Comparison of ENCODE assay signal across 11 cellular contexts in genomic region chr11:7892059-7892699, GRCh38. TPM values are rescaled to one million over a fixed set of nuclear protein-coding genes. Genes with fewer than 3 reads are reported as not detected.
DNase-seq lines count a peak whose midpoint lies in the region; ATAC-seq and TF ChIP-seq lines count a peak whose summit lies in the region.
"Had no signal": no experiment of that assay in that cellular context is flagged by ENCODE, and none has a peak within 500 bp of the region (broad histone marks: within the 10 kb centered on the region; RNA-seq: fewer than 3 reads in every experiment).

No MANE protein-coding gene starts in this region.

- ATAC-seq in GM18502 (IDR thresholded peaks at IDR 0.05; ENCODE audit: poor library complexity, unreplicated experiment) (peak; percentile 62), HG02840 (IDR thresholded peaks at IDR 0.05; ENCODE audit: low FRiP score, unreplicated experiment) (peak; percentile 34), gastroesophageal sphincter (no peak)
- ATAC-seq in activated naive CD4-positive, alpha-beta T cell treated with anti-CD3 and anti-CD28 coated beads, Interleukin-2, amount 50 U/mL, for 72 hours: no peak

- H3K4me2 ChIP-seq in OCI-LY3 (ENCODE audit: low read length) (peak overlapping the region; percentile 75), mesendoderm (ENCODE audit: low read length) (no peak overlapping the region)

- H4K8ac ChIP-seq in mesendoderm (ENCODE audit: low read depth, low read length): no peak overlapping the region

- no peak overlapping the region for H2BK120ac ChIP-seq in mesendoderm (ENCODE audit: low read depth, low read length)

- H3K27ac ChIP-seq in OCI-LY3 (ENCODE audit: low read length) (no peak overlapping the region), mesendoderm (ENCODE audit: low read depth, low read length) (no peak overlapping the region), gastroesophageal sphincter (no peak overlapping the region)

- peaks cover 33% of the 10 kb centered on the region for H3K4me1 ChIP-seq in OCI-LY3 (ENCODE audit: low read length)
- peaks cover 8% of the 10 kb centered on the region for H3K4me1 ChIP-seq in mesendoderm (ENCODE audit: control insufficient read depth, low read depth, low read length)
- H3K4me1 ChIP-seq in gastroesophageal sphincter: no peaks in the 10 kb centered on the region

- no peak overlapping the region for H3K56ac ChIP-seq in mesendoderm (ENCODE audit: low read length)

- H2BK15ac ChIP-seq in mesendoderm (replicated peaks; ENCODE audit: low read depth): no peak overlapping the region

- no peaks in the 10 kb centered on the region for H3K9me3 Mint-ChIP-seq in activated naive CD4-positive, alpha-beta T cell treated with anti-CD3 and anti-CD28 coated beads, Interleukin-2, amount 50 U/mL, for 72 hours
- H3K9me3 Mint-ChIP-seq: immature natural killer cell; stimulated activated naive CD8-positive, alpha-beta T cell treated with anti-CD3 and anti-CD28 coated beads, Interleukin-15, Interleukin-2, amounts not matched to agents 100 ng/mL and 50 ng/mL, for 24 hours had no signal

- no peaks in the 10 kb centered on the region for H3K36me3 Mint-ChIP-seq in activated naive CD4-positive, alpha-beta T cell treated with anti-CD3 and anti-CD28 coated beads, Interleukin-2, amount 50 U/mL, for 72 hours
- H3K36me3 Mint-ChIP-seq: immature natural killer cell had no signal

- H2BK5ac ChIP-seq in mesendoderm (ENCODE audit: low read length): no peak overlapping the region

- no peak for TF ChIP-seq POLR2A in gastroesophageal sphincter (IDR thresholded peaks at IDR 0.05)

- no peaks in the 10 kb centered on the region for H3K27me3 ChIP-seq in OCI-LY3 (ENCODE audit: low read depth, low read length)
- no peaks in the 10 kb centered on the region for H3K27me3 ChIP-seq in mesendoderm (ENCODE audit: insufficient read depth, low read length, poor library complexity)
- no peaks in the 10 kb centered on the region for H3K27me3 ChIP-seq in gastroesophageal sphincter

- H2AK5ac ChIP-seq in mesendoderm (ENCODE audit: low read length): no peak overlapping the region

- H4K20me1 ChIP-seq in OCI-LY3 (ENCODE audit: insufficient read depth, low read length): no peaks in the 10 kb centered on the region

- TF ChIP-seq EP300 in gastroesophageal sphincter (IDR thresholded peaks at IDR 0.05): no peak

- H3K9ac ChIP-seq in OCI-LY3 (ENCODE audit: low read length) (peak overlapping the region; percentile 59), mesendoderm (ENCODE audit: low read length) (no peak overlapping the region)

- TF ChIP-seq CTCF in OCI-LY3 (IDR thresholded peaks at IDR 0.05; ENCODE audit: low read depth, low read length): no peak
- no peak for TF ChIP-seq CTCF in gastroesophageal sphincter (IDR thresholded peaks at IDR 0.05)

- no CpG with 5 or more reads among the region's 6 CpGs for WGBS in mesendoderm (ENCODE audit: extremely low coverage, insufficient coverage, low lambda C conversion rate)
- WGBS in gastroesophageal sphincter (ENCODE audit: low coverage in 1 of 2), 2 donors: 54 to 56% methylated on average over 5 to 6 of the region's 6 CpGs

- H3K18ac ChIP-seq in mesendoderm (ENCODE audit: low read length): no peak overlapping the region

- DNase-seq in mesendoderm: peak; percentile 49
- no peak for DNase-seq in OCI-M2 (lab: John Stamatoyannopoulos, UW; ENCODE audit: unreplicated experiment)
- DNase-seq in activated naive CD4-positive, alpha-beta T cell treated with anti-CD3 and anti-CD28 coated beads, Interleukin-2, amount 50 U/mL, for 72 hours (ENCODE audit: low spot score in 2 of 2): no peak
- DNase-seq in T-helper 1 cell: no peak
- DNase-seq: activated CD8-positive, alpha-beta memory T cell treated with anti-CD3 and anti-CD28 coated beads, Interleukin-2, amount 50 U/mL, for 48 hours had no signal

- H3K23ac ChIP-seq in mesendoderm (ENCODE audit: low read length): no peak overlapping the region

- no peaks in the 10 kb centered on the region for H3K79me2 ChIP-seq in OCI-LY3 (ENCODE audit: low read length)
- H3K79me2 ChIP-seq in mesendoderm (ENCODE audit: control insufficient read depth, insufficient read depth, low read length): peaks cover 3% of the 10 kb centered on the region

- H3K9me3 ChIP-seq in OCI-LY3 (ENCODE audit: insufficient read depth, low read length) (no peaks in the 10 kb centered on the region), gastroesophageal sphincter (no peaks in the 10 kb centered on the region)

- H3K4ac ChIP-seq in mesendoderm (ENCODE audit: low read depth, low read length): peak overlapping the region; percentile 9

- no peak overlapping the region for H3K27ac Mint-ChIP-seq in activated naive CD4-positive, alpha-beta T cell treated with anti-CD3 and anti-CD28 coated beads, Interleukin-2, amount 50 U/mL, for 72 hours
- H3K27ac Mint-ChIP-seq: immature natural killer cell; stimulated activated naive CD8-positive, alpha-beta T cell treated with anti-CD3 and anti-CD28 coated beads, Interleukin-15, Interleukin-2, amounts not matched to agents 100 ng/mL and 50 ng/mL, for 24 hours had no signal

- H2AFZ ChIP-seq in OCI-LY3 (ENCODE audit: low read depth, low read length): peak overlapping the region; percentile 100

- H3K36me3 ChIP-seq in OCI-LY3 (replicated peaks; ENCODE audit: low read depth, low read length) (no peaks in the 10 kb centered on the region), mesendoderm (ENCODE audit: control insufficient read depth, insufficient read depth, low read length) (no peaks in the 10 kb centered on the region), gastroesophageal sphincter (no peaks in the 10 kb centered on the region)

- no peak overlapping the region for H4K5ac ChIP-seq in mesendoderm (ENCODE audit: low read length)

- peak overlapping the region; percentile 65 for H3K4me3 ChIP-seq in OCI-LY3 (ENCODE audit: low read length)
- no peak overlapping the region for H3K4me3 ChIP-seq in mesendoderm (ENCODE audit: low read length)
- H3K4me3 ChIP-seq in gastroesophageal sphincter: no peak overlapping the region

- peaks cover 5% of the 10 kb centered on the region for H3K79me1 ChIP-seq in mesendoderm (ENCODE audit: low read length)

RNA-seq across cellular contexts. Expression of gene OR10A6, which starts 38.9 kb away (rescaled TPM):
- polyA plus RNA-seq in mesendoderm (2013, experiment 1 of 2): not detected
- polyA plus RNA-seq in mesendoderm (2013, experiment 2 of 2): not detected
- not detected for total RNA-seq in activated naive CD4-positive, alpha-beta T cell treated with anti-CD3 and anti-CD28 coated beads, Interleukin-2, amount 50 U/mL, for 72 hours
- total RNA-seq in gastroesophageal sphincter: not detected
- polyA plus RNA-seq: immature natural killer cell had no signal

RNA-seq across cellular contexts. Expression of gene OR10A3, which starts 49.3 kb away (rescaled TPM):
- polyA plus RNA-seq in mesendoderm (2013, experiment 1 of 2): not detected
- polyA plus RNA-seq in mesendoderm (2013, experiment 2 of 2): not detected
- not detected for total RNA-seq in activated naive CD4-positive, alpha-beta T cell treated with anti-CD3 and anti-CD28 coated beads, Interleukin-2, amount 50 U/mL, for 72 hours
- not detected for total RNA-seq in gastroesophageal sphincter
- polyA plus RNA-seq: immature natural killer cell had no signal

Comparison
In these comparisons a context has a peak if more than half of its experiments do, and no peak if none do; other contexts are left out.
1. ATAC-seq: peak in GM18502 (single experiment) and HG02840 (single experiment); none in activated naive CD4-positive, alpha-beta T cell treated with anti-CD3 and anti-CD28 coated beads, Interleukin-2, amount 50 U/mL, for 72 hours (0 of 2) and gastroesophageal sphincter (single experiment).